ENCODE assay signal across 11 cellular contexts in genomic region chr9:36935768-36936497, GRCh38.
DNase-seq lines count a peak whose midpoint lies in the region; ATAC-seq lines count a peak whose summit lies in the region.
"Had no signal": no experiment of that assay in that cellular context is flagged by ENCODE, and none has a peak within 500 bp of the region (broad histone marks: within the 10 kb centered on the region; RNA-seq: fewer than 3 reads in every experiment).

No MANE protein-coding gene starts in this region.

- H3K36me3 Mint-ChIP-seq in stimulated activated effector memory CD8-positive, alpha-beta T cell treated with anti-CD3 and anti-CD28 coated beads, Interleukin-12 subunit alpha, Interleukin-12 subunit beta, amount 100 ng/mL, for 72 hours = no peaks in the 10 kb centered on the region

- no peak for DNase-seq in stimulated activated effector memory CD8-positive, alpha-beta T cell treated with anti-CD3 and anti-CD28 coated beads, Interleukin-12 subunit alpha, Interleukin-12 subunit beta, amount 100 ng/mL, for 72 hours (ENCODE audit: low spot score in 2 of 2)
- DNase-seq in DMS153 (lab: John Stamatoyannopoulos, UW) (no peak), NCI-H2227 (lab: John Stamatoyannopoulos, UW; ENCODE audit: unreplicated experiment) (no peak)
- DNase-seq: activated gamma-delta T cell treated with Interleukin-2 at 50 U/mL for 16 hours, foreskin fibroblast, NCI-H1694 had no signal

- peaks cover 4% of the 10 kb centered on the region for H3K9me3 Mint-ChIP-seq in stimulated activated effector memory CD8-positive, alpha-beta T cell treated with anti-CD3 and anti-CD28 coated beads, Interleukin-12 subunit alpha, Interleukin-12 subunit beta, amount 100 ng/mL, for 72 hours

- H3K4me3 Mint-ChIP-seq in stimulated activated effector memory CD8-positive, alpha-beta T cell treated with anti-CD3 and anti-CD28 coated beads, Interleukin-12 subunit alpha, Interleukin-12 subunit beta, amount 100 ng/mL, for 72 hours = peak overlapping the region; percentile 15

- peak overlapping the region; percentile 21 for H3K27ac Mint-ChIP-seq in stimulated activated effector memory CD8-positive, alpha-beta T cell treated with anti-CD3 and anti-CD28 coated beads, Interleukin-12 subunit alpha, Interleukin-12 subunit beta, amount 100 ng/mL, for 72 hours

- ATAC-seq in GM18907 (IDR thresholded peaks at IDR 0.05; ENCODE audit: unreplicated experiment) = peak; percentile 75
- peak; percentile 73 for ATAC-seq in GM21723 (IDR thresholded peaks at IDR 0.05; ENCODE audit: unreplicated experiment)
- peak; percentile 69 for ATAC-seq in HG03378 (IDR thresholded peaks at IDR 0.05; ENCODE audit: unreplicated experiment)
- ATAC-seq in stimulated activated effector memory CD8-positive, alpha-beta T cell treated with anti-CD3 and anti-CD28 coated beads, Interleukin-12 subunit alpha, Interleukin-12 subunit beta, amount 100 ng/mL, for 72 hours = peak; percentile 71
- no peak for ATAC-seq in HG03135 (IDR thresholded peaks at IDR 0.05; ENCODE audit: unreplicated experiment)
- ATAC-seq: left lobe of liver had no signal

- H3K4me1 Mint-ChIP-seq in stimulated activated effector memory CD8-positive, alpha-beta T cell treated with anti-CD3 and anti-CD28 coated beads, Interleukin-12 subunit alpha, Interleukin-12 subunit beta, amount 100 ng/mL, for 72 hours = peaks cover 19% of the 10 kb centered on the region
